1 cellular context compared by ENCODE assay signal in the genomic region with DNA sequence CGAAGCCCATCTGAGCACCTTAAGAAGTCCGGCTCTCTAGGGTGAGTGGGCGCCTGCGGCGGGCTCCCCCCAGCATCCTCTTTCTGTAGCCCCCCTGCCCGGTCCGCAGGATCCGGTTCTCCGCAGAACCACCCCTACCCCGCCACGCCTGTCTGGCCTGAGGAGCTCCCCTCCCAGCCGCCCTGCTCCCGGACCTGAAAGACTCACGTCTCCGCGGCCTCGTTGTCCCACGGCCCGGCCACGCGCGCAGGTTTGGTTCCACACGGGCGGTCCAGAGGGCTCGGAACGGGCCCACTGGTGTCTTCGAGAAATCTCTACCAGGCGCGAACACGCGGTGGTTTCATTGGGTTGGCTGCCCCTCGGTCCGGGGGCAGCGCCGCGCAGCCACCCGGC.
A peak's percentile ranks its signal among the peaks of the same experiment; 100 is the strongest.
TF ChIP-seq lines count a peak whose summit lies in the region.

No MANE protein-coding gene starts in this region.

TF ChIP-seq in HEK293, 187 proteins besides CTCF, POLR2A, EP300 and RAD21 (continued from another document):
- TF ChIP-seq ZNF692 (tag by site-specific recombination; IDR thresholded peaks at IDR 0.05) (0 out of 2 replicates have a peak, but pooled peaks have one; percentile 59), SP2 (tag by site-specific recombination; IDR thresholded peaks at IDR 0.05) (no peak), ZNF843 (tag by site-specific recombination; IDR thresholded peaks at IDR 0.05) (no peak), ZNF280D (tag by site-specific recombination; IDR thresholded peaks at IDR 0.05) (no peak), ZNF155 (tag by site-specific recombination; IDR thresholded peaks at IDR 0.05) (no peak), ZNF202 (tag by site-specific recombination; IDR thresholded peaks at IDR 0.05; ENCODE audit: borderline replicate concordance) (no peak)
